ENCODE assay signal across 8 cellular contexts in genomic region chr6:145815875-145816274, GRCh38. TPM values are rescaled to one million over a fixed set of nuclear protein-coding genes. Genes with fewer than 3 reads are reported as not detected.
A peak's percentile ranks its signal among the peaks of the same experiment; 100 is the strongest.
DNase-seq lines count a peak whose midpoint lies in the region; ATAC-seq and TF ChIP-seq lines count a peak whose summit lies in the region.

No MANE protein-coding gene starts in this region.

- no peak for DNase-seq in CD8-positive, alpha-beta memory T cell
- DNase-seq in mammary epithelial cell: no peak
- DNase-seq in stimulated activated CD4-positive, alpha-beta T cell treated with anti-CD3 and anti-CD28 coated beads, Interleukin-12 subunit alpha, Interleukin-12 subunit beta, amount 100 ng/mL, for 4 hours: no peak
- no peak for DNase-seq in NCI-H1694 (lab: John Stamatoyannopoulos, UW)
- no peak for DNase-seq in stimulated activated CD4-positive, alpha-beta T cell treated with anti-CD3 and anti-CD28 coated beads, Interleukin-4, amount 100 ng/mL, for 1 hour

- H3K4me2 ChIP-seq in mammary epithelial cell (ENCODE audit: insufficient read depth, low read depth, low read length): peak overlapping the region; percentile 98

- H3K4me3 Mint-ChIP-seq in CD8-positive, alpha-beta memory T cell: peak overlapping the region; percentile 93 to 100 (median 95)

- CTCF ChIA-PET in CD8-positive, alpha-beta memory T cell (lab: Charles Lee): interaction anchor here (1.1 to 1.6 kb wide), 4 partner anchors 11 to 149 kb away, joined by 3 to 5 read pairs (median 4); partner anchors contain the start of gene SHPRH
- CTCF ChIA-PET in mammary epithelial cell (lab: Charles Lee; ENCODE audit: low non-redundant PET): no interaction called here

- H3K36me3 ChIP-seq in CD8-positive, alpha-beta memory T cell (ENCODE audit: insufficient read depth, low read length): no peaks in the 10 kb centered on the region
- H3K36me3 ChIP-seq in HUES64 (ENCODE audit: insufficient read depth, low read length) (no peaks in the 10 kb centered on the region; the same call in 1 of the 2 replicates), mammary epithelial cell (ENCODE audit: insufficient read depth, low read length) (no peaks in the 10 kb centered on the region)

- ATAC-seq in GM21529 (IDR thresholded peaks at IDR 0.05; ENCODE audit: unreplicated experiment): no peak

- H3K27ac Mint-ChIP-seq in CD8-positive, alpha-beta memory T cell: peak overlapping the region in 7 of 8 donors; percentile 8 to 98 (median 72)

- no peaks in the 10 kb centered on the region for H3K9me3 ChIP-seq in CD8-positive, alpha-beta memory T cell (ENCODE audit: low read length)
- H3K9me3 ChIP-seq in HUES64 (ENCODE audit: insufficient read depth, low read depth, low read length) (no peaks in the 10 kb centered on the region), mammary epithelial cell (replicated peaks; ENCODE audit: insufficient read depth, low read length) (no peaks in the 10 kb centered on the region), mononuclear cell (ENCODE audit: low read depth, low read length) (no peaks in the 10 kb centered on the region)

- peak overlapping the region; percentile 92 for H3K4me3 ChIP-seq in CD8-positive, alpha-beta memory T cell (ENCODE audit: low read length)
- H3K4me3 ChIP-seq in HUES64 (ENCODE audit: low read length): peak overlapping the region; percentile 84
- peak overlapping the region in 2 of 3 experiments; percentile 61 to 89 for H3K4me3 ChIP-seq in mammary epithelial cell (replicated peaks in 1 of 3; ENCODE audit: insufficient read depth in 1 of 3, low read depth in 2 of 3, low read length in 3 of 3)
- peak overlapping the region; percentile 60 for H3K4me3 ChIP-seq in mononuclear cell (ENCODE audit: low read length)

- H3K27me3 ChIP-seq in CD8-positive, alpha-beta memory T cell (ENCODE audit: insufficient read depth, low read length, poor library complexity, severe bottlenecking): no peaks in the 10 kb centered on the region
- H3K27me3 ChIP-seq in HUES64 (ENCODE audit: insufficient read depth, low read length) (no peaks in the 10 kb centered on the region), mammary epithelial cell (ENCODE audit: insufficient read depth, low read length) (no peaks in the 10 kb centered on the region), mononuclear cell (ENCODE audit: insufficient read depth, low read length) (no peaks in the 10 kb centered on the region)

- peak overlapping the region; percentile 98 for H2AFZ ChIP-seq in mammary epithelial cell (ENCODE audit: low read depth, low read length)

- peaks cover 41% of the 10 kb centered on the region for H3K79me2 ChIP-seq in mammary epithelial cell (ENCODE audit: insufficient read depth, low read length)

- H3K27ac ChIP-seq in CD8-positive, alpha-beta memory T cell (ENCODE audit: low read depth, low read length): no peak overlapping the region
- H3K27ac ChIP-seq in HUES64 (ENCODE audit: low read depth, low read length) (peak overlapping the region; percentile 97), mammary epithelial cell (ENCODE audit: insufficient read depth, low read depth, low read length) (no peak overlapping the region)

- dilution Hi-C loops in mammary epithelial cell (cut with HindIII; ENCODE audit: low sequenced_read_pairs): no loop called here

- BruUV-seq in mammary epithelial cell (replicated peaks; lab: Mats Ljungman, UMichigan): no TSS peak

- no peaks in the 10 kb centered on the region for H3K27me3 Mint-ChIP-seq in CD8-positive, alpha-beta memory T cell

- peaks cover 24% of the 10 kb centered on the region for H3K4me1 ChIP-seq in CD8-positive, alpha-beta memory T cell (ENCODE audit: insufficient read depth, low read length)
- H3K4me1 ChIP-seq in HUES64 (ENCODE audit: insufficient read depth, low read length) (peaks cover 29% of the 10 kb centered on the region), mammary epithelial cell (ENCODE audit: insufficient read depth, low read length) (peaks cover 8% of the 10 kb centered on the region), mononuclear cell (ENCODE audit: insufficient read depth, low read length) (peaks cover 22% of the 10 kb centered on the region)

- in situ Hi-C loops in mammary epithelial cell (cut with MboI; ENCODE audit: low sequenced_read_pairs in 2 of 2): loop anchor here in 1 of 2 donors (10.0 kb wide), 1 partner anchor 61 kb away; no protein-coding TSS in a partner anchor

- 72% methylated on average over 2 of the region's 2 CpGs for WGBS in HUES64
- WGBS in mammary epithelial cell (ENCODE audit: low coverage, missing lambda C conversion rate): 25% methylated on average over 2 of the region's 2 CpGs

- H3K9me3 Mint-ChIP-seq in CD8-positive, alpha-beta memory T cell: no peaks in the 10 kb centered on the region

- TF ChIP-seq CTCF in mammary epithelial cell (conservative IDR thresholded peaks at IDR 0.05 in 1 of 2, IDR thresholded peaks at IDR 0.05 in 1 of 2; ENCODE audit: extremely low read depth in 1 of 2, insufficient read depth in 1 of 2, low read depth in 1 of 2, low read length in 2 of 2): no peak

- no peaks in the 10 kb centered on the region for H4K20me1 ChIP-seq in mammary epithelial cell (ENCODE audit: insufficient read depth, low read length)

- peaks cover 0 to 9% (median 5%) of the 10 kb centered on the region in 3 donors for H3K36me3 Mint-ChIP-seq in CD8-positive, alpha-beta memory T cell

- intact Hi-C loops in mammary epithelial cell (cut with micrococcal nuclease): loop anchor here (5.0 kb wide), 1 partner anchor 71 kb away; no protein-coding TSS in a partner anchor

- H3K4me1 Mint-ChIP-seq in CD8-positive, alpha-beta memory T cell: peaks cover 39 to 75% (median 72%) of the 10 kb centered on the region in 3 donors

- POLR2A ChIA-PET in CD8-positive, alpha-beta memory T cell (lab: Charles Lee): interaction anchor here (1.0 to 2.4 kb wide), 2 partner anchors 11 to 81 kb away, joined by 3 to 32 read pairs; partner anchors contain the start of gene EPM2A

- H3K9ac ChIP-seq in HUES64 (ENCODE audit: low read depth, low read length) (peak overlapping the region; percentile 91), mammary epithelial cell (ENCODE audit: insufficient read depth, low read length) (no peak overlapping the region)

RNA-seq across cellular contexts. Expression of gene FBXO30, which starts 1.3 kb away (rescaled TPM):
- total RNA-seq in CD8-positive, alpha-beta memory T cell: 1 to 10 TPM; 7.9 to 8.4 TPM
- 1.5 TPM for polyA plus RNA-seq in CD8-positive, alpha-beta memory T cell
- 13.0 TPM for polyA plus RNA-seq in HUES64 (2013, experiment 1 of 2)
- 13.0 TPM for polyA plus RNA-seq in HUES64 (2013, experiment 2 of 2)
- 10 to 100 TPM; 10.9 to 14.2 TPM for total RNA-seq in mammary epithelial cell
- 3.5 TPM for polyA plus RNA-seq in mammary epithelial cell
- polyA minus RNA-seq in mammary epithelial cell: 5.0 TPM
- 4.0 TPM for total RNA-seq in mononuclear cell
